Comparison of ENCODE assay signal across 17 cellular contexts in the genomic region with DNA sequence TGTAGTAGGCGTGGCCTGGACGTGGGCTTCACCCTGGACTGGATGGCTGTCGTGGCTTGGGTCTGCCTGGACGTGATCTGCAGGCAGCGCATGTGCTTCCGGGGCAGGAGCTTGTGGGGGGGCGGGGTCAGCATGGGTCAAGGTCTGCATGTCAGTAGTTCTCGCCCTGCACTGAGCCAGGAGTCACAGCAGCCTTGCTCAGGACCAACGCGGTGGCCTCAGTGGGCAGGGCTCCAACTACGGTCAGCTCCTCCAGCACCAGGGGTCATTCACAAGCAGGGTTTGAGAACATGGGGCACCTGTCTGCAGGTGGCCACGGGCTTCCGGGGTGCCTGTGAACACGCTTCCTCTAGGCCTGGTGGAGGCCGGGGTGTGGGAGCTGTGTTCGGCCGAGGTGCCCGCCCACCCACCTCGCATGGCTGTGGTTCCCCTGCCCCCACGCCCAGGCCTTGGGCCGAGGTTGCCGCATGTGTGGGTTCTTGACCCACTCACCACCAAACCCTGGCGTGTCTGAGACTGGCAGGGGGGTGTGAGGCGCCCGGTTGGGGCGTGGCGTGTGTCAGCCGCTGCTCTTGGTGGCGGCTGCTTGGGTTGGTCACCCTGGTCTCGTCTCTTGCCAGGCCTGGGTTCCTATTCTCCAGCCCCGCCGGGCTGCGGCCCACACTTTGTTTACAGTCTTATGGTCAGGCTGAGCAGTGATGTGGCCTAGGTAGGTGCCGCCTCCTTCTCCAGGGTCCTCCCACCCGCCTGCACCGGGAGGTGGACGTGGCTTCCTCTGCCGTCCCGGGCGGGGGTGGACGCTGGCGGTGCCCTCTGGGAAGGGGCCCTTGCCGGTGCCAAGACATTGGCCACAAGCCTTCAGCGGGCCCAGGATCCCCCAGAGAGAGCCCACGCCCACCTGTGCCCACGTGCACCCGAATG. TPM values are rescaled to one million over a fixed set of nuclear protein-coding genes. Genes with fewer than 3 reads are reported as not detected.
DNase-seq lines count a peak whose midpoint lies in the region; ATAC-seq, FAIRE-seq and TF ChIP-seq lines count a peak whose summit lies in the region.
"Had no signal": no experiment of that assay in that cellular context is flagged by ENCODE, and none has a peak within 500 bp of the region (broad histone marks: within the 10 kb centered on the region; RNA-seq: fewer than 3 reads in every experiment).

No MANE protein-coding gene starts in this region.

- no peak overlapping the region for H3K4me2 ChIP-seq in HepG2 (ENCODE audit: low read depth, low read length)
- H3K4me2 ChIP-seq: PC-9 had no signal

- FAIRE-seq in HepG2 (lab: Jason Lieb, UNC) = no peak
- FAIRE-seq: A204.1, G401.6, H54 had no signal

- POLR2A ChIA-PET in HepG2 (lab: Yijun Ruan, JAX) = interaction anchor here (0.6 kb wide), 1 partner anchor 57 kb away, joined by 3 read pairs; a partner anchor contains a TSS

- no peak for TF ChIP-seq EP300 in HepG2 (IDR thresholded peaks at IDR 0.05; ENCODE audit: low read depth in 2 of 2, low read length in 2 of 2)
- TF ChIP-seq EP300 in HepG2 (CRISPR knock-in tag; IDR thresholded peaks at IDR 0.05; ENCODE audit: borderline replicate concordance) = no peak

- no peak; a peak in 1 of 4 replicates for TF ChIP-seq POLR2A in HepG2 (IDR thresholded peaks at IDR 0.05; ENCODE audit: insufficient read depth in 1 of 2, low read depth in 2 of 2, low read length in 2 of 2)
- TF ChIP-seq POLR2A in right lobe of liver (IDR thresholded peaks at IDR 0.05) = no peak

- CTCF ChIA-PET in HepG2 (lab: Yijun Ruan, JAX; ENCODE audit: low intra/inter-chr PET ratio, low total read pairs) = no interaction called here

- H3K9me3 ChIP-seq in HepG2 (ENCODE audit: low read length) = no peaks in the 10 kb centered on the region
- H3K9me3 ChIP-seq in right lobe of liver = no peaks in the 10 kb centered on the region
- H3K9me3 ChIP-seq in upper lobe of right lung = no peaks in the 10 kb centered on the region
- H3K9me3 ChIP-seq: BE2C, Caco-2, MG63 had no signal

- 92% methylated on average over 23 of the region's 47 CpGs for WGBS in HepG2 (ENCODE audit: low lambda C conversion rate)
- no CpG with 5 or more reads among the region's 47 CpGs for whole genome bisulfite sequencing in right lobe of liver (ENCODE audit: insufficient coverage, low coverage, low lambda C conversion rate, missing lambda C conversion rate)

- TF ChIP-seq RAD21 in HepG2 (CRISPR knock-in tag; IDR thresholded peaks at IDR 0.05) = no peak

- H3K27me3 ChIP-seq in HepG2 (ENCODE audit: control insufficient read depth in 1 of 2, insufficient read depth in 2 of 2, low read length in 2 of 2) (no peaks in the 10 kb centered on the region), right lobe of liver (no peaks in the 10 kb centered on the region), upper lobe of right lung (no peaks in the 10 kb centered on the region)
- H3K27me3 ChIP-seq: BE2C, MG63 had no signal

- DNase-seq in HepG2 (ENCODE audit: low spot score) (no peak), right lobe of liver (no peak), upper lobe of right lung (peak; percentile 63), T-helper 2 cell (no peak)
- DNase-seq: BE2C; Caco-2; CD4-positive, CD25-positive, alpha-beta regulatory T cell; MG63; NCI-H1048; NCI-H1436 treated with DMSO at 0.1 percent for 48 hours; NCI-H2029; NCI-H345; NCI-H524 treated with DMSO at 0.1 percent for 48 hours; PC-9 had no signal

- no TSS peak for BruUV-seq in HepG2 (replicated peaks; lab: Mats Ljungman, UMichigan)

- H3K4me3 ChIP-seq in HepG2 (replicated peaks in 1 of 3; ENCODE audit: insufficient read depth in 1 of 3, low read depth in 2 of 3, low read length in 3 of 3) (no peak overlapping the region), right lobe of liver (no peak overlapping the region), upper lobe of right lung (no peak overlapping the region)
- H3K4me3 ChIP-seq: MG63, PC-9 had no signal

- intact Hi-C loops in HepG2 (cut with micrococcal nuclease; ENCODE audit: unreplicated experiment) = no loop called here
- intact Hi-C loops in right lobe of liver (cut with DNase I) = no loop called here
- intact Hi-C loops in upper lobe of right lung (cut with DNase I) = no loop called here

- H3K9ac ChIP-seq in HepG2 (ENCODE audit: insufficient read depth, low read depth, low read length) = no peak overlapping the region

- H3K27ac ChIP-seq in HepG2 (ENCODE audit: extremely low read length, insufficient read depth, low read length) (no peak overlapping the region), right lobe of liver (no peak overlapping the region), upper lobe of right lung (no peak overlapping the region)
- H3K27ac ChIP-seq: PC-9 had no signal

- H3K4me1 ChIP-seq in HepG2 (ENCODE audit: insufficient read depth, low read length) (peaks cover 9% of the 10 kb centered on the region), right lobe of liver (no peaks in the 10 kb centered on the region), upper lobe of right lung (no peaks in the 10 kb centered on the region)

- peaks cover 3% of the 10 kb centered on the region for H3K79me2 ChIP-seq in HepG2 (ENCODE audit: insufficient read depth, low read length)

- no peaks in the 10 kb centered on the region for H4K20me1 ChIP-seq in HepG2 (ENCODE audit: insufficient read depth, low read length)

- H2AFZ ChIP-seq in HepG2 (ENCODE audit: low read length) = no peak overlapping the region
- H2AFZ ChIP-seq: PC-9 had no signal

- in situ Hi-C loops in HepG2 (cut with HindIII; ENCODE audit: extremely low pct_ligation_motif_present, low pct_unique_long_range_greater_than_20kb) = no loop called here

- H3K36me3 ChIP-seq in HepG2 (replicated peaks in 1 of 2; ENCODE audit: control insufficient read depth in 1 of 2, insufficient read depth in 2 of 2, low read length in 2 of 2) (peaks cover 26 to 53% of the 10 kb centered on the region in 2 experiments), right lobe of liver (peaks cover 0 to 46% (median 10%) of the 10 kb centered on the region in 4 donors), upper lobe of right lung (peaks cover 71% of the 10 kb centered on the region)

- TF ChIP-seq CTCF in HepG2 (CRISPR knock-in tag; IDR thresholded peaks at IDR 0.05) (no peak), right lobe of liver (IDR thresholded peaks at IDR 0.05) (no peak), upper lobe of right lung (IDR thresholded peaks at IDR 0.05) (no peak)

- ATAC-seq in HepG2 (no peak), right lobe of liver (no peak), upper lobe of right lung (no peak)

RNA-seq across cellular contexts. Expression of a gene that starts 4.8 kb away (rescaled TPM):
- total RNA-seq in HepG2 (2016; rRNA removed; fragmentation: Illumina TruSeq; extraction: Trizol) (695 and 780 TPM in 2 replicates), right lobe of liver (1,000 to 10,000 TPM in 2 of 6 experiments, 100 to 1,000 TPM in 4; 334 to 1,615 (median 355) TPM), upper lobe of right lung (841 TPM)
- 693 and 734 TPM in 2 replicates for total RNA-seq in HepG2 (2016; cell fraction: cytosol; rRNA removed; fragmentation: Illumina TruSeq; extraction: Trizol; ENCODE audit: low read depth)
- 654 and 886 TPM in 2 replicates for total RNA-seq in HepG2 (2016; cell fraction: insoluble cytoplasmic fraction; rRNA removed; fragmentation: Illumina TruSeq; extraction: Trizol)
- total RNA-seq in HepG2 (2016; cell fraction: membrane; rRNA removed; fragmentation: Illumina TruSeq; extraction: Trizol) = 967 and 1,125 TPM in 2 replicates
- total RNA-seq in HepG2 (2016; cell fraction: nucleus; rRNA removed; fragmentation: Illumina TruSeq; extraction: Trizol) = 240 and 299 TPM in 2 replicates
- polyA plus RNA-seq in HepG2 (2011; rRNA removed) = 1,411 and 1,504 TPM in 2 replicates
- polyA plus RNA-seq in HepG2 (2011; cell fraction: cytosol; rRNA removed) = 2,214 and 3,196 TPM in 2 replicates
- polyA plus RNA-seq in HepG2 (2011; cell fraction: nucleus; rRNA removed) = 923 and 1,023 TPM in 2 replicates
- 1,504 and 2,202 TPM in 2 replicates for polyA plus RNA-seq in HepG2 (2012)
- 1,868 and 2,054 TPM in 2 replicates for polyA plus RNA-seq in HepG2 (2016; cell fraction: cytosol; fragmentation: Illumina TruSeq; extraction: Trizol; ENCODE audit: low read depth)
- polyA plus RNA-seq in HepG2 (2016; cell fraction: insoluble cytoplasmic fraction; fragmentation: Illumina TruSeq; extraction: Trizol; ENCODE audit: low read depth) = 1,628 and 1,692 TPM in 2 replicates
- polyA plus RNA-seq in HepG2 (2016; cell fraction: membrane; fragmentation: Illumina TruSeq; extraction: Trizol; ENCODE audit: low read depth) = 2,328 and 2,419 TPM in 2 replicates
- polyA plus RNA-seq in HepG2 (2016; cell fraction: nucleus; fragmentation: Illumina TruSeq; extraction: Trizol; ENCODE audit: insufficient read depth, low read depth) = 895 and 898 TPM in 2 replicates
- polyA minus RNA-seq in HepG2 (2011; rRNA and poly(A)+ RNA removed; ENCODE audit: low replicate concordance) = 538 and 916 TPM in 2 replicates
- 647 and 682 TPM in 2 replicates for polyA minus RNA-seq in HepG2 (2011; cell fraction: cytosol; rRNA and poly(A)+ RNA removed)
- polyA minus RNA-seq in HepG2 (2011; cell fraction: nucleus; rRNA and poly(A)+ RNA removed) = 109 and 140 TPM in 2 replicates

RNA-seq across cellular contexts. Expression of a gene that starts 16.5 kb away (rescaled TPM):
- 0.22 TPM in 1 of 2 replicates, not detected in the other for total RNA-seq in HepG2 (2016; rRNA removed; fragmentation: Illumina TruSeq; extraction: Trizol)
- total RNA-seq in HepG2 (2016; cell fraction: cytosol; rRNA removed; fragmentation: Illumina TruSeq; extraction: Trizol; ENCODE audit: low read depth) = under 0.01 TPM in 1 of 2 replicates, not detected in the other
- total RNA-seq in HepG2 (2016; cell fraction: insoluble cytoplasmic fraction; rRNA removed; fragmentation: Illumina TruSeq; extraction: Trizol) = 0.02 and 0.27 TPM in 2 replicates
- 0.24 TPM in 1 of 2 replicates, not detected in the other for total RNA-seq in HepG2 (2016; cell fraction: membrane; rRNA removed; fragmentation: Illumina TruSeq; extraction: Trizol)
- 0.25 and 0.28 TPM in 2 replicates for total RNA-seq in HepG2 (2016; cell fraction: nucleus; rRNA removed; fragmentation: Illumina TruSeq; extraction: Trizol)
- polyA plus RNA-seq in HepG2 (2011; rRNA removed) = 0.08 and 0.16 TPM in 2 replicates
- polyA plus RNA-seq in HepG2 (2011; cell fraction: cytosol; rRNA removed) = 0.04 and 0.07 TPM in 2 replicates
- 0.37 and 0.61 TPM in 2 replicates for polyA plus RNA-seq in HepG2 (2011; cell fraction: nucleus; rRNA removed)
- polyA plus RNA-seq in HepG2 (2012) = 0.11 and 0.28 TPM in 2 replicates
- not detected in 2 replicates for polyA plus RNA-seq in HepG2 (2016; cell fraction: cytosol; fragmentation: Illumina TruSeq; extraction: Trizol; ENCODE audit: low read depth)
- polyA plus RNA-seq in HepG2 (2016; cell fraction: insoluble cytoplasmic fraction; fragmentation: Illumina TruSeq; extraction: Trizol; ENCODE audit: low read depth) = not detected in 2 replicates
- polyA plus RNA-seq in HepG2 (2016; cell fraction: membrane; fragmentation: Illumina TruSeq; extraction: Trizol; ENCODE audit: low read depth) = not detected in 2 replicates
- 0.18 and 0.40 TPM in 2 replicates for polyA plus RNA-seq in HepG2 (2016; cell fraction: nucleus; fragmentation: Illumina TruSeq; extraction: Trizol; ENCODE audit: insufficient read depth, low read depth)
- polyA minus RNA-seq in HepG2 (2011; rRNA and poly(A)+ RNA removed; ENCODE audit: low replicate concordance) = 0.40 and 0.77 TPM in 2 replicates
- 0.35 and 0.49 TPM in 2 replicates for polyA minus RNA-seq in HepG2 (2011; cell fraction: cytosol; rRNA and poly(A)+ RNA removed)
- 0.52 and 0.75 TPM in 2 replicates for polyA minus RNA-seq in HepG2 (2011; cell fraction: nucleus; rRNA and poly(A)+ RNA removed)
- total RNA-seq in right lobe of liver = under 1 TPM in 3 of 6 experiments, not detected in 3; 0.06 to 0.13 (median 0.06) TPM
- 0.20 TPM for total RNA-seq in upper lobe of right lung

RNA-seq across cellular contexts. Expression of a gene that starts 26.0 kb away (rescaled TPM):
- total RNA-seq in HepG2 (2016; rRNA removed; fragmentation: Illumina TruSeq; extraction: Trizol) (50.5 and 79.2 TPM in 2 replicates), right lobe of liver (10 to 100 TPM; 22.3 to 50.9 (median 42.2) TPM), upper lobe of right lung (98.7 TPM)
- 72.9 and 77.7 TPM in 2 replicates for total RNA-seq in HepG2 (2016; cell fraction: cytosol; rRNA removed; fragmentation: Illumina TruSeq; extraction: Trizol; ENCODE audit: low read depth)
- total RNA-seq in HepG2 (2016; cell fraction: insoluble cytoplasmic fraction; rRNA removed; fragmentation: Illumina TruSeq; extraction: Trizol) = 43.4 and 84.1 TPM in 2 replicates
- 104 and 106 TPM in 2 replicates for total RNA-seq in HepG2 (2016; cell fraction: membrane; rRNA removed; fragmentation: Illumina TruSeq; extraction: Trizol)
- total RNA-seq in HepG2 (2016; cell fraction: nucleus; rRNA removed; fragmentation: Illumina TruSeq; extraction: Trizol) = 38.3 and 43.3 TPM in 2 replicates
- 58.7 and 63.3 TPM in 2 replicates for polyA plus RNA-seq in HepG2 (2011; rRNA removed)
- polyA plus RNA-seq in HepG2 (2011; cell fraction: cytosol; rRNA removed) = 37.8 and 48.2 TPM in 2 replicates
- polyA plus RNA-seq in HepG2 (2011; cell fraction: nucleus; rRNA removed) = 99.5 and 105 TPM in 2 replicates
- polyA plus RNA-seq in HepG2 (2012) = 48.3 and 71.8 TPM in 2 replicates
- 108 and 114 TPM in 2 replicates for polyA plus RNA-seq in HepG2 (2016; cell fraction: cytosol; fragmentation: Illumina TruSeq; extraction: Trizol; ENCODE audit: low read depth)
- polyA plus RNA-seq in HepG2 (2016; cell fraction: insoluble cytoplasmic fraction; fragmentation: Illumina TruSeq; extraction: Trizol; ENCODE audit: low read depth) = 86.3 and 104 TPM in 2 replicates
- 117 and 124 TPM in 2 replicates for polyA plus RNA-seq in HepG2 (2016; cell fraction: membrane; fragmentation: Illumina TruSeq; extraction: Trizol; ENCODE audit: low read depth)
- polyA plus RNA-seq in HepG2 (2016; cell fraction: nucleus; fragmentation: Illumina TruSeq; extraction: Trizol; ENCODE audit: insufficient read depth, low read depth) = 140 and 145 TPM in 2 replicates
- polyA minus RNA-seq in HepG2 (2011; rRNA and poly(A)+ RNA removed; ENCODE audit: low replicate concordance) = 26.8 and 58.6 TPM in 2 replicates
- 32.1 and 33.1 TPM in 2 replicates for polyA minus RNA-seq in HepG2 (2011; cell fraction: cytosol; rRNA and poly(A)+ RNA removed)
- 35.5 and 41.4 TPM in 2 replicates for polyA minus RNA-seq in HepG2 (2011; cell fraction: nucleus; rRNA and poly(A)+ RNA removed)

RNA-seq across cellular contexts. Expression of a gene that starts 32.0 kb away (rescaled TPM):
- total RNA-seq in HepG2 (2016; rRNA removed; fragmentation: Illumina TruSeq; extraction: Trizol) (113 and 124 TPM in 2 replicates), right lobe of liver (100 to 1,000 TPM; 151 to 380 (median 221) TPM), upper lobe of right lung (7.1 TPM)
- total RNA-seq in HepG2 (2016; cell fraction: cytosol; rRNA removed; fragmentation: Illumina TruSeq; extraction: Trizol; ENCODE audit: low read depth) = 167 and 206 TPM in 2 replicates
- total RNA-seq in HepG2 (2016; cell fraction: insoluble cytoplasmic fraction; rRNA removed; fragmentation: Illumina TruSeq; extraction: Trizol) = 112 and 125 TPM in 2 replicates
- 130 and 170 TPM in 2 replicates for total RNA-seq in HepG2 (2016; cell fraction: membrane; rRNA removed; fragmentation: Illumina TruSeq; extraction: Trizol)
- 42.6 and 51.4 TPM in 2 replicates for total RNA-seq in HepG2 (2016; cell fraction: nucleus; rRNA removed; fragmentation: Illumina TruSeq; extraction: Trizol)
- 115 and 120 TPM in 2 replicates for polyA plus RNA-seq in HepG2 (2011; rRNA removed)
- polyA plus RNA-seq in HepG2 (2011; cell fraction: cytosol; rRNA removed) = 103 and 156 TPM in 2 replicates
- polyA plus RNA-seq in HepG2 (2011; cell fraction: nucleus; rRNA removed) = 88.3 and 90.1 TPM in 2 replicates
- polyA plus RNA-seq in HepG2 (2012) = 74.3 and 76.0 TPM in 2 replicates
- 282 and 316 TPM in 2 replicates for polyA plus RNA-seq in HepG2 (2016; cell fraction: cytosol; fragmentation: Illumina TruSeq; extraction: Trizol; ENCODE audit: low read depth)
- 152 and 183 TPM in 2 replicates for polyA plus RNA-seq in HepG2 (2016; cell fraction: insoluble cytoplasmic fraction; fragmentation: Illumina TruSeq; extraction: Trizol; ENCODE audit: low read depth)
- polyA plus RNA-seq in HepG2 (2016; cell fraction: membrane; fragmentation: Illumina TruSeq; extraction: Trizol; ENCODE audit: low read depth) = 195 and 222 TPM in 2 replicates
- 119 and 134 TPM in 2 replicates for polyA plus RNA-seq in HepG2 (2016; cell fraction: nucleus; fragmentation: Illumina TruSeq; extraction: Trizol; ENCODE audit: insufficient read depth, low read depth)
- 46.3 and 144 TPM in 2 replicates for polyA minus RNA-seq in HepG2 (2011; rRNA and poly(A)+ RNA removed; ENCODE audit: low replicate concordance)
- 48.8 and 63.0 TPM in 2 replicates for polyA minus RNA-seq in HepG2 (2011; cell fraction: cytosol; rRNA and poly(A)+ RNA removed)
- polyA minus RNA-seq in HepG2 (2011; cell fraction: nucleus; rRNA and poly(A)+ RNA removed) = 20.3 and 21.1 TPM in 2 replicates

RNA-seq across cellular contexts. Expression of a gene that starts 45.6 kb away (rescaled TPM):
- total RNA-seq in HepG2 (2016; rRNA removed; fragmentation: Illumina TruSeq; extraction: Trizol) (32.3 and 32.4 TPM in 2 replicates), right lobe of liver (10 to 100 TPM; 12.2 to 32.7 (median 15.3) TPM), upper lobe of right lung (26.3 TPM)
- total RNA-seq in HepG2 (2016; cell fraction: cytosol; rRNA removed; fragmentation: Illumina TruSeq; extraction: Trizol; ENCODE audit: low read depth) = 11.9 and 13.3 TPM in 2 replicates
- total RNA-seq in HepG2 (2016; cell fraction: insoluble cytoplasmic fraction; rRNA removed; fragmentation: Illumina TruSeq; extraction: Trizol) = 34.4 and 35.4 TPM in 2 replicates
- total RNA-seq in HepG2 (2016; cell fraction: membrane; rRNA removed; fragmentation: Illumina TruSeq; extraction: Trizol) = 33.2 and 36.2 TPM in 2 replicates
- total RNA-seq in HepG2 (2016; cell fraction: nucleus; rRNA removed; fragmentation: Illumina TruSeq; extraction: Trizol) = 15.1 and 17.1 TPM in 2 replicates
- polyA plus RNA-seq in HepG2 (2011; rRNA removed) = 14.2 and 19.5 TPM in 2 replicates
- 18.3 and 24.5 TPM in 2 replicates for polyA plus RNA-seq in HepG2 (2011; cell fraction: cytosol; rRNA removed)
- 33.5 and 34.3 TPM in 2 replicates for polyA plus RNA-seq in HepG2 (2011; cell fraction: nucleus; rRNA removed)
- polyA plus RNA-seq in HepG2 (2012) = 9.6 and 14.8 TPM in 2 replicates
- 11.7 and 15.7 TPM in 2 replicates for polyA plus RNA-seq in HepG2 (2016; cell fraction: cytosol; fragmentation: Illumina TruSeq; extraction: Trizol; ENCODE audit: low read depth)
- 31.7 and 32.0 TPM in 2 replicates for polyA plus RNA-seq in HepG2 (2016; cell fraction: insoluble cytoplasmic fraction; fragmentation: Illumina TruSeq; extraction: Trizol; ENCODE audit: low read depth)
- 25.3 and 26.3 TPM in 2 replicates for polyA plus RNA-seq in HepG2 (2016; cell fraction: membrane; fragmentation: Illumina TruSeq; extraction: Trizol; ENCODE audit: low read depth)
- polyA plus RNA-seq in HepG2 (2016; cell fraction: nucleus; fragmentation: Illumina TruSeq; extraction: Trizol; ENCODE audit: insufficient read depth, low read depth) = 30.3 and 33.5 TPM in 2 replicates
- polyA minus RNA-seq in HepG2 (2011; rRNA and poly(A)+ RNA removed; ENCODE audit: low replicate concordance) = 15.8 and 20.8 TPM in 2 replicates
- polyA minus RNA-seq in HepG2 (2011; cell fraction: cytosol; rRNA and poly(A)+ RNA removed) = 8.7 and 9.4 TPM in 2 replicates
- 13.3 and 13.6 TPM in 2 replicates for polyA minus RNA-seq in HepG2 (2011; cell fraction: nucleus; rRNA and poly(A)+ RNA removed)
